25 cellular contexts compared by ENCODE assay signal in the genomic region with DNA sequence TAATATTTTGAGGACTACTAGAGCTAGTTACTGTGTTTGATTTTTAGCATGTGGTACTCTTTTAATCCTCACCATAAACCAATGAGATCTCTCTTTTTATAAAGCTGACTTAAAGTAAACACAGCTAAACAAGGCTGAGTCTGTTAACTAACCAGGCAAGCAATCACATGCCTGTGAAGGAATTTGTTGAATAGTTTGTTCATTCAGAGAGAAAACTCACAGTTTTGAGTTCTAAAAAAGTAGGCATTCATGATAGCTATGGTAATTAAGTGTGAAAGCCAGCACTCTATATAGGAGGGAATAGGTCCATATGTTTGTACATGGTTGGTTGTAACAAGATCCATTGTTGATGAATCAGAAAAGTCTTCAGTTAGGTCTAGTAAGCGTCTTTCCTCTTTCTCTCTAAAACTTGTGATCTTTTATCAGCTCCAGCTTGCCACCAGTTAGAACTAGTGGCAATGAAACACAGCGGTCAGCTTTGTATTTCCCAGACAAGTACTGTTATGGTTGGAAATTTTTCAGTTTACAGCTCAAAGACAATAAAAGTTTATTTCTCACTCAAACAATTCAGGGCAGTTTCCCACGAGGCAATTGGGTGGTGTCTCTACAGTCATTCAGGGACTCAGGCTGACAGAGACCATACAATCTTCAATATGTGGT.
DNase-seq lines count a peak whose midpoint lies in the region; ATAC-seq, FAIRE-seq and TF ChIP-seq lines count a peak whose summit lies in the region.
"Had no signal": no experiment of that assay in that cellular context is flagged by ENCODE, and none has a peak within 500 bp of the region (broad histone marks: within the 10 kb centered on the region; RNA-seq: fewer than 3 reads in every experiment).

No MANE protein-coding gene starts in this region.

- H3K36me3 Mint-ChIP-seq in activated T-helper 1 cell treated with anti-CD3 and anti-CD28 coated beads, Interleukin-12 subunit alpha, Interleukin-12 subunit beta, Interleukin-2, Interleukin-4 antibody, amounts not matched to agents 30 ng/mL and 10 ng/mL and 1 ng/mL, durations not matched to agents 14 hours and 24 hours and 36 hours (ENCODE audit: low read depth), result no peaks in the 10 kb centered on the region
- H3K36me3 Mint-ChIP-seq: activated naive CD8-positive, alpha-beta T cell treated with anti-CD3 and anti-CD28 coated beads, Interleukin-2, amount 10 ng/mL, durations not matched to agents 7 days and 5 days; naive B cell had no signal

- no peaks in the 10 kb centered on the region for H3K9me3 ChIP-seq in body of pancreas
- no peaks in the 10 kb centered on the region for H3K9me3 ChIP-seq in pancreas
- H3K9me3 ChIP-seq: BLaER1, lower lobe of right lung, Peyer's patch, SK-N-SH, vagina had no signal

- no peak for TF ChIP-seq CTCF in body of pancreas (IDR thresholded peaks at IDR 0.05)
- no peak for TF ChIP-seq CTCF in pancreas (IDR thresholded peaks at IDR 0.05)

- WGBS in body of pancreas, 2 donors, result 19 to 29% methylated on average over 3 of the region's 3 CpGs
- 23 to 25% methylated on average over 3 of the region's 3 CpGs for WGBS in pancreas, 2 donors

- no peak for TF ChIP-seq POLR2A in body of pancreas (IDR thresholded peaks at IDR 0.05)

- H3K36me3 ChIP-seq in body of pancreas (replicated peaks in 1 of 2; ENCODE audit: insufficient read depth in 1 of 2, low read depth in 2 of 2) (no peaks in the 10 kb centered on the region), pancreas (no peaks in the 10 kb centered on the region)
- H3K36me3 ChIP-seq: BLaER1, brain microvascular endothelial cell, lower lobe of right lung, Peyer's patch, vagina had no signal

- peak; percentile 10 for DNase-seq in OCI-M1 (lab: John Stamatoyannopoulos, UW)
- no peak for DNase-seq in body of pancreas
- peak; percentile 34 for DNase-seq in iris pigment epithelial cell (ENCODE audit: low read depth)
- no peak for DNase-seq in pancreas
- no peak for DNase-seq in NCI-H345 treated with DMSO at 0.1 percent for 48 hours (lab: John Stamatoyannopoulos, UW; ENCODE audit: unreplicated experiment)
- no peak for DNase-seq in activated T-helper 1 cell treated with anti-CD3 and anti-CD28 coated beads, Interleukin-12 subunit alpha, Interleukin-12 subunit beta, Interleukin-2, Interleukin-4 antibody, amounts not matched to agents 30 ng/mL and 10 ng/mL and 1 ng/mL, durations not matched to agents 14 hours and 24 hours and 36 hours (ENCODE audit: low spot score)
- DNase-seq: ACHN; activated naive CD8-positive, alpha-beta T cell treated with anti-CD3 and anti-CD28 coated beads, Interleukin-2, amount 10 ng/mL, durations not matched to agents 7 days and 5 days; brain microvascular endothelial cell; cortex of kidney; GOT3; lower lobe of right lung; naive B cell; NCI-H1092; NCI-H1930; NCI-H446 treated with DMSO at 0.1 percent for 48 hours; Peyer's patch; SK-N-SH had no signal

- H3K4me3 ChIP-seq in body of pancreas (no peak overlapping the region), pancreas (no peak overlapping the region)
- H3K4me3 ChIP-seq: BLaER1, lower lobe of right lung, Peyer's patch, vagina had no signal

- no peak overlapping the region for H3K27ac Mint-ChIP-seq in activated T-helper 1 cell treated with anti-CD3 and anti-CD28 coated beads, Interleukin-12 subunit alpha, Interleukin-12 subunit beta, Interleukin-2, Interleukin-4 antibody, amounts not matched to agents 30 ng/mL and 10 ng/mL and 1 ng/mL, durations not matched to agents 14 hours and 24 hours and 36 hours
- H3K27ac Mint-ChIP-seq: activated naive CD8-positive, alpha-beta T cell treated with anti-CD3 and anti-CD28 coated beads, Interleukin-2, amount 10 ng/mL, durations not matched to agents 7 days and 5 days; activated T-helper 2 cell treated with anti-CD3 and anti-CD28 coated beads, Interferon-gamma antibody, Interleukin-2, Interleukin-4, amounts not matched to agents 10 μg/mL and 5 μg/mL and 100 μg/mL, durations not matched to agents 14 hours and 24 hours and 36 hours; naive B cell had no signal

- peaks cover 2% of the 10 kb centered on the region for H3K27me3 Mint-ChIP-seq in activated T-helper 1 cell treated with anti-CD3 and anti-CD28 coated beads, Interleukin-12 subunit alpha, Interleukin-12 subunit beta, Interleukin-2, Interleukin-4 antibody, amounts not matched to agents 30 ng/mL and 10 ng/mL and 1 ng/mL, durations not matched to agents 14 hours and 24 hours and 36 hours (ENCODE audit: insufficient read depth)
- H3K27me3 Mint-ChIP-seq: naive B cell had no signal

- H3K4me1 ChIP-seq in body of pancreas (peaks cover 18% of the 10 kb centered on the region), pancreas (peaks cover 0 to 10% (median 6%) of the 10 kb centered on the region in 3 donors)
- H3K4me1 ChIP-seq: BLaER1, lower lobe of right lung, vagina had no signal

- no peaks in the 10 kb centered on the region for H3K9me3 Mint-ChIP-seq in activated T-helper 1 cell treated with anti-CD3 and anti-CD28 coated beads, Interleukin-12 subunit alpha, Interleukin-12 subunit beta, Interleukin-2, Interleukin-4 antibody, amounts not matched to agents 30 ng/mL and 10 ng/mL and 1 ng/mL, durations not matched to agents 14 hours and 24 hours and 36 hours
- H3K9me3 Mint-ChIP-seq: activated naive CD8-positive, alpha-beta T cell treated with anti-CD3 and anti-CD28 coated beads, Interleukin-2, amount 10 ng/mL, durations not matched to agents 7 days and 5 days; activated T-helper 2 cell treated with anti-CD3 and anti-CD28 coated beads, Interferon-gamma antibody, Interleukin-2, Interleukin-4, amounts not matched to agents 10 μg/mL and 5 μg/mL and 100 μg/mL, durations not matched to agents 14 hours and 24 hours and 36 hours; naive B cell had no signal

- no peak overlapping the region for H3K4me3 Mint-ChIP-seq in activated T-helper 1 cell treated with anti-CD3 and anti-CD28 coated beads, Interleukin-12 subunit alpha, Interleukin-12 subunit beta, Interleukin-2, Interleukin-4 antibody, amounts not matched to agents 30 ng/mL and 10 ng/mL and 1 ng/mL, durations not matched to agents 14 hours and 24 hours and 36 hours
- H3K4me3 Mint-ChIP-seq: activated naive CD8-positive, alpha-beta T cell treated with anti-CD3 and anti-CD28 coated beads, Interleukin-2, amount 10 ng/mL, durations not matched to agents 7 days and 5 days; naive B cell had no signal

- intact Hi-C loops in body of pancreas (cut with DNase I), result no loop called here
- intact Hi-C loops in pancreas (cut with DNase I), result no loop called here
- intact Hi-C loops in activated T-helper 1 cell treated with anti-CD3 and anti-CD28 coated beads, Interleukin-12 subunit alpha, Interleukin-12 subunit beta, Interleukin-2, Interleukin-4 antibody, amounts not matched to agents 30 ng/mL and 10 ng/mL and 1 ng/mL, durations not matched to agents 14 hours and 24 hours and 36 hours (cut with micrococcal nuclease), result no loop called here

- H3K27ac ChIP-seq in body of pancreas (peak overlapping the region; percentile 6 to 79 (median 56)), pancreas (peak overlapping the region in 3 of 4 donors; percentile 35 to 46 (median 44))
- H3K27ac ChIP-seq: BLaER1, brain microvascular endothelial cell, lower lobe of right lung, vagina had no signal

- FAIRE-seq in pancreas (lab: Jason Lieb, UNC), result no peak
- FAIRE-seq: endometrium, HepG2 had no signal

- no peaks in the 10 kb centered on the region for H3K27me3 ChIP-seq in body of pancreas
- peaks cover 0 to 6% (median 0%) of the 10 kb centered on the region in 4 donors for H3K27me3 ChIP-seq in pancreas
- H3K27me3 ChIP-seq: BLaER1, brain microvascular endothelial cell, Peyer's patch, vagina had no signal

- no peaks in the 10 kb centered on the region for H3K4me1 Mint-ChIP-seq in activated T-helper 1 cell treated with anti-CD3 and anti-CD28 coated beads, Interleukin-12 subunit alpha, Interleukin-12 subunit beta, Interleukin-2, Interleukin-4 antibody, amounts not matched to agents 30 ng/mL and 10 ng/mL and 1 ng/mL, durations not matched to agents 14 hours and 24 hours and 36 hours (ENCODE audit: low read depth)
- H3K4me1 Mint-ChIP-seq: activated naive CD8-positive, alpha-beta T cell treated with anti-CD3 and anti-CD28 coated beads, Interleukin-2, amount 10 ng/mL, durations not matched to agents 7 days and 5 days; naive B cell had no signal

- ATAC-seq in body of pancreas (peak; percentile 72), pancreas (peak in 3 of 4 donors; percentile 58 to 75 (median 59)), GM19463 (IDR thresholded peaks at IDR 0.05; ENCODE audit: unreplicated experiment) (no peak), HG03025 (IDR thresholded peaks at IDR 0.05; ENCODE audit: low FRiP score, unreplicated experiment) (no peak)
- ATAC-seq: HepG2, lower lobe of right lung had no signal

Comparison
In these comparisons a context has a peak if more than half of its experiments do, and no peak if none do; other contexts are left out.
1. DNase-seq: peak in OCI-M1 (single experiment) and iris pigment epithelial cell (single experiment); none in body of pancreas (0 of 4), pancreas (0 of 6), NCI-H345 treated with DMSO at 0.1 percent for 48 hours (single experiment) and activated T-helper 1 cell treated with anti-CD3 and anti-CD28 coated beads, Interleukin-12 subunit alpha, Interleukin-12 subunit beta, Interleukin-2, Interleukin-4 antibody, amounts not matched to agents 30 ng/mL and 10 ng/mL and 1 ng/mL, durations not matched to agents 14 hours and 24 hours and 36 hours (single experiment).
2. ATAC-seq: peak in body of pancreas (single experiment) and pancreas (3 of 4); none in GM19463 (single experiment) and HG03025 (single experiment).